14 cellular contexts compared by ENCODE assay signal in the genomic region with DNA sequence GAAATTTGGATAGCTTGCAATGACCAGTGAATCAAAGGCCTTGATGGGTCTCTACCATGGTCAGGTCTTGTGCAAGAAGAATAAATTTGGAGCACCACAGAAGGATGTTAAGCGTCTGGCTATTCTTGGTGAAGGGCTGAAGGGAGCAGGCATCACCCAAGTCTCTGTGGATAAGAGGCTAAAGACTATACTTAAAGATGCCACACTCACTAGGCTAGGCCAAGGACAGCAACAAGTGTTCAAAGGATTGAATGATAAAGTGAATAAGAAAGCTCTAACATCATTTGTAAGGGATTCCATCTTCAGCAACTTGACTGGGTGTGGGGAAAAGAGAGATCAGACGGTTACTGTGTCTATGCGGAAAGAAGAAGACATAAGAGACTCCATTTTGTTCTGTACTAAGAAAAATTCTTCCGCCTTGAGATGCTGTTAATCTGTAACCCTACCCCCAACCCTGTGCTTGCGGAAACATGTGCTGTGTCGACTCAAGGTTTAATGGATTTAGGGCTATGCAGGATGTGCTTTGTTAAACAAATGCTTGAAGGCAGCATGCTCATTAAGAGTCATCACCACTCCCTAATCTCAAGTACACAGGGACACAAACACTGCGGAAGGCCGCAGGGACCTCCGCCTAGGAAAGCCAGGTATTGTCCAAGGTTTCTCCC. TPM values are rescaled to one million over a fixed set of nuclear protein-coding genes. Genes with fewer than 3 reads are reported as not detected.
DNase-seq lines count a peak whose midpoint lies in the region; ATAC-seq, FAIRE-seq and TF ChIP-seq lines count a peak whose summit lies in the region.
"Not testable (repeated sequence)": the region's sequence is repeated elsewhere in the genome, so short reads cannot be mapped to it uniquely, and the experiment has no call there.
"Had no signal": no experiment of that assay in that cellular context is flagged by ENCODE, and none has a peak within 500 bp of the region (broad histone marks: within the 10 kb centered on the region; RNA-seq: fewer than 3 reads in every experiment).

No MANE protein-coding gene starts in this region.

- not testable (repeated sequence) for H4K8ac ChIP-seq in H1 (ENCODE audit: extremely low read depth, insufficient read depth, low read length)

- H3K4ac ChIP-seq in H1 (replicated peaks; ENCODE audit: insufficient read length, low read depth, low read length), result not testable (repeated sequence)

- FAIRE-seq in H1 (lab: Jason Lieb, UNC), result peak; percentile 78

- POLR2A ChIA-PET in H1 (lab: Charles Lee; ENCODE audit: partially characterized antibody), result not testable (repeated sequence)

- not testable (repeated sequence) for H3K56ac ChIP-seq in H1 (replicated peaks; ENCODE audit: insufficient read length, low read depth, low read length)

- H3F3A ChIP-seq in GM23338 (replicated peaks; ENCODE audit: low read depth), result peaks cover 11% of the 10 kb centered on the region

- not testable (repeated sequence) for H3K79me2 ChIP-seq in GM23338 (replicated peaks; ENCODE audit: insufficient read depth); OCI-LY3 (ENCODE audit: low read length); H1 (ENCODE audit: control insufficient read depth in 1 of 2, insufficient read depth in 2 of 2, low read length in 2 of 2)

- not testable (repeated sequence) for H3K23ac ChIP-seq in H1 (ENCODE audit: insufficient read length)

- H3K4me3 Mint-ChIP-seq in GM23338; stimulated activated memory B cell treated with anti-CD40 and anti-IgM and Interleukin-4, amounts not matched to agents 10 μg/mL and 1 μg/mL and 100 μg/mL, for 72 hours: not testable (repeated sequence)
- peak overlapping the region; percentile 48 for H3K4me3 Mint-ChIP-seq in nephron progenitor cell

- peak; percentile 65 for DNase-seq in GM23338 (ENCODE audit: low spot score)
- DNase-seq in H1 (ENCODE audit: low read depth in 1 of 2, low spot score in 2 of 2); nephron progenitor cell: not testable (repeated sequence)
- DNase-seq in right atrium auricular region (ENCODE audit: low spot score), result peak; percentile 5
- DNase-seq in kidney tubule cell (ENCODE audit: low spot score), result peak; percentile 13

- H2AK5ac ChIP-seq in H1 (ENCODE audit: low read depth, low read length), result not testable (repeated sequence)

- not testable (repeated sequence) for H4K5ac ChIP-seq in H1 (ENCODE audit: insufficient read length, low read depth, low read length)

- ATAC-seq in GM23338, result peak; percentile 36; the same call in 2 of the 3 replicates
- not testable (repeated sequence) for ATAC-seq in stimulated activated memory B cell treated with anti-CD40 and anti-IgM and Interleukin-4, amounts not matched to agents 10 μg/mL and 1 μg/mL and 100 μg/mL, for 72 hours

- not testable (repeated sequence) for H3K9me3 ChIP-seq in HUES64 (ENCODE audit: insufficient read depth, low read depth, low read length); OCI-LY3 (ENCODE audit: insufficient read depth, low read length); H1 (ENCODE audit: insufficient read depth in 2 of 2, low read depth in 1 of 2, low read length in 1 of 2); right atrium auricular region

- H3K4me3 ChIP-seq in GM23338; HUES64 (ENCODE audit: low read length); OCI-LY3 (ENCODE audit: low read length); H1 (ENCODE audit: extremely low read depth in 1 of 4, insufficient read depth in 2 of 4, low read depth in 3 of 4, low read length in 4 of 4); right atrium auricular region: not testable (repeated sequence)

- TF ChIP-seq RAD21 in H1 (IDR thresholded peaks at IDR 0.05 in 1 of 2, conservative IDR thresholded peaks at IDR 0.05 in 1 of 2; ENCODE audit: low read depth in 2 of 2, low read length in 2 of 2), result not testable (repeated sequence)

- not testable (repeated sequence) for TF ChIP-seq EP300 in H1 (IDR thresholded peaks at IDR 0.05; ENCODE audit: borderline replicate concordance in 1 of 2, low read depth in 2 of 2, low read length in 2 of 2)

- not testable (repeated sequence) for H3K18ac ChIP-seq in H1 (ENCODE audit: extremely low read depth, low read length)

- peaks cover 15% of the 10 kb centered on the region for H3K36me3 Mint-ChIP-seq in GM23338 (ENCODE audit: low read depth)
- not testable (repeated sequence) for H3K36me3 Mint-ChIP-seq in nephron progenitor cell (ENCODE audit: low read depth); stimulated activated memory B cell treated with anti-CD40 and anti-IgM and Interleukin-4, amounts not matched to agents 10 μg/mL and 1 μg/mL and 100 μg/mL, for 72 hours

- not testable (repeated sequence) for H2AFZ ChIP-seq in GM23338; H1 (ENCODE audit: low read length)
- H2AFZ ChIP-seq in OCI-LY3 (ENCODE audit: low read depth, low read length), result peak overlapping the region; percentile 20; the same call in 1 of the 2 replicates

- peaks cover 47% of the 10 kb centered on the region for H3K4me1 Mint-ChIP-seq in GM23338
- peaks cover 30% of the 10 kb centered on the region for H3K4me1 Mint-ChIP-seq in nephron progenitor cell
- peaks cover 16% of the 10 kb centered on the region for H3K4me1 Mint-ChIP-seq in stimulated activated memory B cell treated with anti-CD40 and anti-IgM and Interleukin-4, amounts not matched to agents 10 μg/mL and 1 μg/mL and 100 μg/mL, for 72 hours

- not testable (repeated sequence) for H3K9me3 Mint-ChIP-seq in GM23338; stimulated activated memory B cell treated with anti-CD40 and anti-IgM and Interleukin-4, amounts not matched to agents 10 μg/mL and 1 μg/mL and 100 μg/mL, for 72 hours
- peaks cover 39% of the 10 kb centered on the region for H3K9me3 Mint-ChIP-seq in nephron progenitor cell

- H3K27me3 ChIP-seq in GM23338 (ENCODE audit: insufficient read depth); HUES64 (ENCODE audit: insufficient read depth, low read length); OCI-LY3 (ENCODE audit: low read depth, low read length); H1 (replicated peaks in 1 of 4; ENCODE audit: control insufficient read depth in 3 of 4, extremely low read depth in 1 of 4, insufficient read depth in 3 of 4, low read length in 3 of 4); right atrium auricular region: not testable (repeated sequence)

- not testable (repeated sequence) for H3K79me1 ChIP-seq in H1 (ENCODE audit: low read depth, low read length)

- H3K14ac ChIP-seq in H1 (ENCODE audit: insufficient read length), result peak overlapping the region; percentile 57

- H3K27ac Mint-ChIP-seq in GM23338, result peak overlapping the region; percentile 89
- peak overlapping the region; percentile 85 for H3K27ac Mint-ChIP-seq in nephron progenitor cell
- peak overlapping the region; percentile 68 for H3K27ac Mint-ChIP-seq in stimulated activated memory B cell treated with anti-CD40 and anti-IgM and Interleukin-4, amounts not matched to agents 10 μg/mL and 1 μg/mL and 100 μg/mL, for 72 hours

- not testable (repeated sequence) for H3K4me2 ChIP-seq in GM23338
- H3K4me2 ChIP-seq in OCI-LY3 (ENCODE audit: low read length), result peak overlapping the region; percentile 32
- H3K4me2 ChIP-seq in H1 (ENCODE audit: insufficient read depth in 1 of 2, low read depth in 2 of 2, low read length in 2 of 2), result peak overlapping the region in 1 of 2 experiments; percentile 47; a peak in 2 of 4 replicates

- H3K27me3 Mint-ChIP-seq in GM23338 (ENCODE audit: insufficient read depth, low read depth, poor library complexity); nephron progenitor cell (ENCODE audit: low read depth, poor library complexity); stimulated activated memory B cell treated with anti-CD40 and anti-IgM and Interleukin-4, amounts not matched to agents 10 μg/mL and 1 μg/mL and 100 μg/mL, for 72 hours: not testable (repeated sequence)

- H2BK15ac ChIP-seq in H1 (ENCODE audit: low read length), result not testable (repeated sequence)

- H3K23me2 ChIP-seq in H1 (ENCODE audit: low read depth, low read length), result not testable (repeated sequence)

- H2BK5ac ChIP-seq in H1 (ENCODE audit: low read depth, low read length), result peak overlapping the region; percentile 11; the same call in 1 of the 2 replicates

- not testable (repeated sequence) for H3K36me3 ChIP-seq in GM23338 (ENCODE audit: insufficient read depth); HUES64 (ENCODE audit: insufficient read depth, low read length); OCI-LY3 (replicated peaks; ENCODE audit: low read depth, low read length); H1 (ENCODE audit: control insufficient read depth in 2 of 4, insufficient read depth in 4 of 4, low read length in 3 of 4); right atrium auricular region

- 38% methylated on average over 7 of the region's 9 CpGs for WGBS in HUES64
- WGBS in H1 (ENCODE audit: extremely low coverage in 1 of 2, insufficient coverage in 1 of 2, insufficient read length in 1 of 2, insufficient replicate concordance in 2 of 2, low coverage in 1 of 2, low lambda C conversion rate in 2 of 2, missing lambda C conversion rate in 1 of 2), 2 experiments, result 62% methylated on average over 6 of the region's 9 CpGs; no CpG with 5 or more reads in 1 of the 2 experiments

- H3K4me1 ChIP-seq in GM23338 (ENCODE audit: insufficient read depth) (peaks cover 27% of the 10 kb centered on the region), HUES64 (ENCODE audit: insufficient read depth, low read length) (peaks cover 32% of the 10 kb centered on the region), OCI-LY3 (ENCODE audit: low read length) (peaks cover 57% of the 10 kb centered on the region), H1 (replicated peaks in 1 of 4; ENCODE audit: control insufficient read depth in 3 of 4, insufficient read depth in 4 of 4, low read length in 3 of 4) (peaks cover 2 to 18% (median 9%) of the 10 kb centered on the region in 4 experiments; a peak in 4 of 7 replicates)
- H3K4me1 ChIP-seq in right atrium auricular region, result not testable (repeated sequence)

- peak overlapping the region; percentile 27; the same call in 1 of the 2 replicates for H2BK20ac ChIP-seq in H1 (ENCODE audit: low read length)

- H4K20me1 ChIP-seq in GM23338 (replicated peaks; ENCODE audit: insufficient read depth); OCI-LY3 (ENCODE audit: insufficient read depth, low read length); H1 (replicated peaks in 1 of 2; ENCODE audit: control insufficient read depth in 1 of 2, insufficient read depth in 2 of 2, low read length in 2 of 2): not testable (repeated sequence)

- CTCF ChIA-PET in H1 (lab: Charles Lee; ENCODE audit: partially characterized antibody), result interaction anchor here (1.0 to 1.5 kb wide), 3 partner anchors 18 to 91 kb away, joined by 3 to 6 read pairs (median 3); no protein-coding TSS in a partner anchor

- not testable (repeated sequence) for H3K9ac ChIP-seq in HUES64 (ENCODE audit: low read depth, low read length); H1 (replicated peaks in 1 of 4; ENCODE audit: extremely low read depth in 1 of 4, low read depth in 3 of 4, low read length in 3 of 4)
- peak overlapping the region; percentile 67; the same call in 1 of the 2 replicates for H3K9ac ChIP-seq in OCI-LY3 (ENCODE audit: low read length)

- peak overlapping the region; percentile 24 for H2BK120ac ChIP-seq in H1 (replicated peaks; ENCODE audit: low read depth, low read length)

- peak overlapping the region; percentile 12 for H4K91ac ChIP-seq in H1 (replicated peaks; ENCODE audit: insufficient read length, low read length)

- peaks cover 10% of the 10 kb centered on the region; the same call in 1 of the 2 replicates for H3K9me2 ChIP-seq in GM23338 (ENCODE audit: insufficient read depth)

- not testable (repeated sequence) for TF ChIP-seq CTCF in GM23338 (conservative IDR thresholded peaks at IDR 0.05; ENCODE audit: low read depth in 2 of 2); OCI-LY3 (IDR thresholded peaks at IDR 0.05; ENCODE audit: low read depth, low read length); H1 (IDR thresholded peaks at IDR 0.05; ENCODE audit: control extremely low read depth in 1 of 3, insufficient read depth in 1 of 3, low read depth in 1 of 3, low read length in 3 of 3); right atrium auricular region (IDR thresholded peaks at IDR 0.05); nephron progenitor cell (IDR thresholded peaks at IDR 0.05)

- not testable (repeated sequence) for TF ChIP-seq POLR2A in H1 (IDR thresholded peaks at IDR 0.05; ENCODE audit: control extremely low read depth in 1 of 2, low read depth in 2 of 2, low read length in 2 of 2)

- H3K27ac ChIP-seq in GM23338 (ENCODE audit: low read depth) (peak overlapping the region; percentile 99), HUES64 (ENCODE audit: low read depth, low read length) (peak overlapping the region; percentile 64), OCI-LY3 (ENCODE audit: low read length) (peak overlapping the region; percentile 89)
- not testable (repeated sequence) for H3K27ac ChIP-seq in H1 (ENCODE audit: low read depth, low read length); right atrium auricular region

- peak overlapping the region; percentile 76; the same call in 1 of the 2 replicates for H2BK12ac ChIP-seq in H1 (ENCODE audit: low read depth, low read length)

RNA-seq across cellular contexts. Expression of gene AICDA, which starts 22.8 kb away (rescaled TPM):
- not detected in 2 replicates for total RNA-seq in GM23338 (2014; rRNA removed; shearing (Covaris generic))
- 0.31 TPM in 1 of 2 replicates, not detected in the other for polyA plus RNA-seq in GM23338 (2016; fragmentation: Nextera tagmentation; extraction: Ambion mirVana)
- polyA plus RNA-seq in HUES64 (2013, experiment 1 of 2), result 0.10 TPM
- not detected for polyA plus RNA-seq in HUES64 (2013, experiment 2 of 2)
- total RNA-seq in H1 (2021; fragmentation: NEBNext Ultra II Directional; extraction: Animal tissue kit (Norgen Biotek cat#: 25700)), result not detected in 2 replicates
- polyA plus RNA-seq in H1 (2011; rRNA removed), result not detected in 2 replicates
- polyA plus RNA-seq in H1 (2011; cell fraction: cytosol; rRNA removed), result not detected
- not detected for polyA plus RNA-seq in H1 (2011; cell fraction: nucleus; rRNA removed)
- 0.10 TPM in 1 of 4 replicates, not detected in the others for polyA plus RNA-seq in H1 (2012, experiment 1 of 2)
- polyA plus RNA-seq in H1 (2012, experiment 2 of 2), result not detected
- 0.08 TPM for polyA plus RNA-seq in H1 (2013, experiment 1 of 2)
- 0.07 TPM for polyA plus RNA-seq in H1 (2013, experiment 2 of 2)
- not detected in 2 replicates for polyA minus RNA-seq in H1 (2011; rRNA and poly(A)+ RNA removed)
- not detected for polyA minus RNA-seq in H1 (2011; cell fraction: cytosol; rRNA and poly(A)+ RNA removed)
- not detected for polyA minus RNA-seq in H1 (2011; cell fraction: nucleus; rRNA and poly(A)+ RNA removed)
- total RNA-seq in right atrium auricular region, result under 1 TPM in 1 of 2 donors, not detected in 1; 0.12 TPM
- total RNA-seq: Calu3; CD4-positive, alpha-beta T cell; Daoy; G401; H7; HT-29 had no signal

RNA-seq across cellular contexts. Expression of gene MFAP5, which starts 27.2 kb away (rescaled TPM):
- 0.90 TPM in 1 of 2 replicates, not detected in the other for total RNA-seq in GM23338 (2014; rRNA removed; shearing (Covaris generic))
- polyA plus RNA-seq in GM23338 (2016; fragmentation: Nextera tagmentation; extraction: Ambion mirVana), result 0.68 and 1.2 TPM in 2 replicates
- polyA plus RNA-seq in HUES64 (2013, experiment 1 of 2), result 0.85 TPM
- polyA plus RNA-seq in HUES64 (2013, experiment 2 of 2), result 1.1 TPM
- total RNA-seq in H1 (2021; fragmentation: NEBNext Ultra II Directional; extraction: Animal tissue kit (Norgen Biotek cat#: 25700)), result 0.86 TPM in 1 of 2 replicates, not detected in the other
- polyA plus RNA-seq in H1 (2011; rRNA removed), result 0.46 and 0.60 TPM in 2 replicates
- polyA plus RNA-seq in H1 (2011; cell fraction: cytosol; rRNA removed), result 0.34 TPM
- 0.44 TPM for polyA plus RNA-seq in H1 (2011; cell fraction: nucleus; rRNA removed)
- polyA plus RNA-seq in H1 (2012, experiment 1 of 2), result 0.35 to 0.64 TPM (median 0.52 TPM) in 3 of 4 replicates, not detected in the other
- polyA plus RNA-seq in H1 (2012, experiment 2 of 2), result not detected
- 0.85 TPM for polyA plus RNA-seq in H1 (2013, experiment 1 of 2)
- 1.1 TPM for polyA plus RNA-seq in H1 (2013, experiment 2 of 2)
- 0.98 and 2.0 TPM in 2 replicates for polyA minus RNA-seq in H1 (2011; rRNA and poly(A)+ RNA removed)
- not detected for polyA minus RNA-seq in H1 (2011; cell fraction: cytosol; rRNA and poly(A)+ RNA removed)
- polyA minus RNA-seq in H1 (2011; cell fraction: nucleus; rRNA and poly(A)+ RNA removed), result 2.5 TPM
- total RNA-seq in right atrium auricular region, result 100 to 1,000 TPM in 1 of 2 donors, 10 to 100 TPM in 1; 22.1 to 104 TPM
- total RNA-seq: Calu3; CD4-positive, alpha-beta T cell; G401; HT-29 had no signal

Comparison
In these comparisons a context has a peak if more than half of its experiments do, and no peak if none do; other contexts are left out.
1. RNA of gene MFAP5, which starts 27.2 kb away (total RNA-seq): 22.1 to 104 TPM in right atrium auricular region; 0.90 TPM in GM23338 and 0.86 TPM in H1; every median in the first group is over 10 times any median in the second.
2. Peak in every context shown above with its lines, with median percentiles within 50 percentile points of each other: H3K27ac Mint-ChIP-seq.